Comparison of ENCODE assay signal across 35 cellular contexts in the genomic region with DNA sequence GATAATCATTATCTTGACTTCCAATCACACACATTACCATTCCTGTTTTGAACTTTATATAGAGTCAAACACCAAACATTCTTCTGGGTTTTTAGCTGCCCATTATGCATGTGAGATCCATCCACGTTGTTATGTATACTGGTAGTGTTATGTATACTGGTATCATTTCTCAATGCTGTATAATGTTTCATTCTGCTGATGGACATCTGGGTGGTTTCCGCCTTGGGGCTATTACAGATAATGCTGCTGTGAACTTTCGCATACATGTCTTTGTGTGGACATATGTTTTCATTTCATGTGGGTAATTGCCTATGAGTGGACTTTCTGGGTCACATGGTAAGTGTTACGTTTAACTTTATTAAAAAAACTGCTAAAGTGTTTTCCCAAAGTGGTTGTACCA.
DNase-seq lines count a peak whose midpoint lies in the region; ATAC-seq and TF ChIP-seq lines count a peak whose summit lies in the region.
"Had no signal": no experiment of that assay in that cellular context is flagged by ENCODE, and none has a peak within 500 bp of the region (broad histone marks: within the 10 kb centered on the region; RNA-seq: fewer than 3 reads in every experiment).

No MANE protein-coding gene starts in this region.

- peak; percentile 28 for DNase-seq in NCI-H69 (lab: John Stamatoyannopoulos, UW)
- no peak for DNase-seq in memory B cell (ENCODE audit: low spot score in 2 of 2)
- DNase-seq in neural progenitor cell (ENCODE audit: low spot score): no peak
- peak; percentile 93 to 98 for DNase-seq in trophoblast cell
- DNase-seq in effector CD8-positive, alpha-beta T cell (lab: John Stamatoyannopoulos, UW): no peak
- DNase-seq in hypothalamus (lab: John Stamatoyannopoulos, UW): no peak
- DNase-seq in NCI-H524 (lab: John Stamatoyannopoulos, UW): no peak
- DNase-seq: 8988T; ACHN; AML-193; BE2C; C1 segment of cervical spinal cord; Caco-2; Calu3; CD4-positive, alpha-beta memory T cell; CD4-positive, alpha-beta T cell; CD4-positive, CD25-positive, alpha-beta regulatory T cell; CD8-positive, alpha-beta memory T cell; CD8-positive, alpha-beta T cell; COR-L47; DMS 273 treated with DMSO at 0.1 percent for 48 hours; DMS153; DMS53; DMS79; DMS79 treated with DMSO at 0.1 percent for 48 hours; DND-41; EL had no signal

- no peaks in the 10 kb centered on the region for H4K20me1 ChIP-seq in neural progenitor cell (ENCODE audit: low read depth)
- H4K20me1 ChIP-seq: BLaER1; BLaER1 treated with 17β-estradiol and CSF1 and Interleukin-3, amounts not matched to agents 10 nM and 100 nM had no signal

- no peak overlapping the region for H2BK120ac ChIP-seq in trophoblast cell (ENCODE audit: insufficient read depth, low read length, poor library complexity)

- WGBS in trophoblast cell (ENCODE audit: extremely low coverage, insufficient coverage, insufficient read length): no CpG with 5 or more reads among the region's 4 CpGs

- no peak overlapping the region for H3K4me3 Mint-ChIP-seq in memory B cell
- no peak overlapping the region for H3K4me3 Mint-ChIP-seq in neural progenitor cell
- H3K4me3 Mint-ChIP-seq: B cell; CD14-positive monocyte; CD4-positive, alpha-beta memory T cell; CD4-positive, alpha-beta T cell; CD4-positive, CD25-positive, alpha-beta regulatory T cell; CD8-positive, alpha-beta memory T cell; CD8-positive, alpha-beta T cell had no signal

- H3K23ac ChIP-seq in trophoblast cell (ENCODE audit: low read length): no peak overlapping the region

- H2BK12ac ChIP-seq in trophoblast cell (ENCODE audit: low read length): no peak overlapping the region

- H3K9me3 Mint-ChIP-seq in memory B cell (no peaks in the 10 kb centered on the region), neural progenitor cell (no peaks in the 10 kb centered on the region)
- H3K9me3 Mint-ChIP-seq: CD4-positive, alpha-beta memory T cell; CD4-positive, alpha-beta T cell; CD8-positive, alpha-beta memory T cell; CD8-positive, alpha-beta T cell had no signal

- H3K27me3 Mint-ChIP-seq in memory B cell (no peaks in the 10 kb centered on the region), neural progenitor cell (ENCODE audit: insufficient read depth, low read depth) (no peaks in the 10 kb centered on the region)
- H3K27me3 Mint-ChIP-seq: B cell; CD4-positive, alpha-beta memory T cell; CD4-positive, alpha-beta T cell; CD4-positive, CD25-positive, alpha-beta regulatory T cell; CD8-positive, alpha-beta memory T cell had no signal

- no peak overlapping the region for H3K4me2 ChIP-seq in neural progenitor cell
- no peak overlapping the region for H3K4me2 ChIP-seq in trophoblast cell (ENCODE audit: low read length)
- H3K4me2 ChIP-seq: A549 had no signal

- H3K9ac ChIP-seq in neural progenitor cell (no peak overlapping the region), trophoblast cell (ENCODE audit: low read length) (no peak overlapping the region)
- H3K9ac ChIP-seq: BLaER1; BLaER1 treated with 17β-estradiol and CSF1 and Interleukin-3, amounts not matched to agents 10 nM and 100 nM had no signal

- no peak overlapping the region for H2AK5ac ChIP-seq in trophoblast cell (ENCODE audit: low read length)

- H3K79me1 ChIP-seq in trophoblast cell (ENCODE audit: low read length): no peaks in the 10 kb centered on the region

- TF ChIP-seq CTCF in neural progenitor cell (IDR thresholded peaks at IDR 0.05): no peak

- no peak overlapping the region for H3K14ac ChIP-seq in trophoblast cell (ENCODE audit: low read length)

- H3K36me3 Mint-ChIP-seq in memory B cell (peaks cover 15% of the 10 kb centered on the region), neural progenitor cell (no peaks in the 10 kb centered on the region)
- H3K36me3 Mint-ChIP-seq: CD8-positive, alpha-beta T cell had no signal

- H3K36me3 ChIP-seq in neural progenitor cell (no peaks in the 10 kb centered on the region), trophoblast cell (ENCODE audit: control insufficient read depth in 1 of 2, insufficient read depth in 2 of 2, low read length in 2 of 2) (no peaks in the 10 kb centered on the region)
- H3K36me3 ChIP-seq: BE2C; BLaER1; BLaER1 treated with 17β-estradiol and CSF1 and Interleukin-3, amounts not matched to agents 10 nM and 100 nM had no signal

- H3K27ac ChIP-seq in neural progenitor cell: no peak overlapping the region
- no peak overlapping the region for H3K27ac ChIP-seq in trophoblast cell (ENCODE audit: low read depth, low read length)
- H3K27ac ChIP-seq: 22Rv1; A549; BLaER1; BLaER1 treated with 17β-estradiol and CSF1 and Interleukin-3, amounts not matched to agents 10 nM and 100 nM; C4-2B had no signal

- H3F3A ChIP-seq in neural progenitor cell (ENCODE audit: low read depth): peaks cover 3% of the 10 kb centered on the region

- H3K4me1 ChIP-seq in neural progenitor cell (peaks cover 28% of the 10 kb centered on the region), trophoblast cell (ENCODE audit: control insufficient read depth in 1 of 2, insufficient read depth in 2 of 2, low read length in 2 of 2) (no peaks in the 10 kb centered on the region)
- H3K4me1 ChIP-seq: A549, Caco-2 had no signal

- ATAC-seq in memory B cell (ENCODE audit: low read depth) (no peak), HG02852 (IDR thresholded peaks at IDR 0.05; ENCODE audit: unreplicated experiment) (no peak)
- ATAC-seq: A549; CD8-positive, alpha-beta T cell had no signal

- H4K12ac ChIP-seq in trophoblast cell (ENCODE audit: low read depth, low read length): no peak overlapping the region

- H3K9me3 ChIP-seq in neural progenitor cell (ENCODE audit: low read depth) (no peaks in the 10 kb centered on the region), trophoblast cell (ENCODE audit: insufficient read depth, low read depth, low read length) (no peaks in the 10 kb centered on the region)
- H3K9me3 ChIP-seq: A549; BE2C; BLaER1; BLaER1 treated with 17β-estradiol and CSF1 and Interleukin-3, amounts not matched to agents 10 nM and 100 nM; Caco-2 had no signal

- H3K27ac Mint-ChIP-seq in memory B cell (peak overlapping the region; percentile 22), neural progenitor cell (peak overlapping the region; percentile 7)
- H3K27ac Mint-ChIP-seq: B cell; CD14-positive monocyte; CD4-positive, alpha-beta memory T cell; CD4-positive, alpha-beta T cell; CD4-positive, CD25-positive, alpha-beta regulatory T cell; CD8-positive, alpha-beta memory T cell; CD8-positive, alpha-beta T cell had no signal

- H2AFZ ChIP-seq in neural progenitor cell (replicated peaks) (no peak overlapping the region), trophoblast cell (ENCODE audit: insufficient read depth, low read length, poor library complexity) (no peak overlapping the region)

- H4K91ac ChIP-seq in trophoblast cell (ENCODE audit: low read depth, low read length): no peak overlapping the region

- no peak overlapping the region for H2BK5ac ChIP-seq in trophoblast cell (ENCODE audit: low read depth, low read length, poor library complexity)

- H4K8ac ChIP-seq in trophoblast cell (ENCODE audit: low read depth, low read length): no peak overlapping the region

- no peak overlapping the region for H3K4ac ChIP-seq in trophoblast cell (ENCODE audit: low read depth, low read length)

- H3K4me1 Mint-ChIP-seq in memory B cell (no peaks in the 10 kb centered on the region), neural progenitor cell (peaks cover 32% of the 10 kb centered on the region)
- H3K4me1 Mint-ChIP-seq: B cell; CD8-positive, alpha-beta memory T cell had no signal

- H3K79me2 ChIP-seq in neural progenitor cell (ENCODE audit: low read depth) (no peaks in the 10 kb centered on the region), trophoblast cell (ENCODE audit: control insufficient read depth, insufficient read depth, low read length, poor library complexity) (no peaks in the 10 kb centered on the region)

- H3K27me3 ChIP-seq in neural progenitor cell (no peaks in the 10 kb centered on the region), trophoblast cell (ENCODE audit: insufficient read depth, low read length) (no peaks in the 10 kb centered on the region)
- H3K27me3 ChIP-seq: BE2C; BLaER1; BLaER1 treated with 17β-estradiol and CSF1 and Interleukin-3, amounts not matched to agents 10 nM and 100 nM had no signal

- H3K18ac ChIP-seq in trophoblast cell (ENCODE audit: low read length): no peak overlapping the region

- H3K4me3 ChIP-seq in neural progenitor cell: no peak overlapping the region
- no peak overlapping the region for H3K4me3 ChIP-seq in trophoblast cell (ENCODE audit: low read depth, low read length)
- H3K4me3 ChIP-seq: A549; BLaER1; BLaER1 treated with 17β-estradiol and CSF1 and Interleukin-3, amounts not matched to agents 10 nM and 100 nM had no signal

Comparison
In these comparisons a context has a peak if more than half of its experiments do, and no peak if none do; other contexts are left out.
1. DNase-seq: peak in NCI-H69 (single experiment) and trophoblast cell (2 of 2); none in memory B cell (0 of 2), neural progenitor cell (single experiment), effector CD8-positive, alpha-beta T cell (single experiment), hypothalamus (0 of 51) and NCI-H524 (0 of 2).